ENCODE assay signal across 1 cellular context in genomic region chr3:4582634-4583033, GRCh38.
TF ChIP-seq lines count a peak whose summit lies in the region.

No MANE protein-coding gene starts in this region.

TF ChIP-seq in SK-N-SH treated with all-trans-retinoic acid at 6 μM for 48 hours, 23 proteins besides CTCF, POLR2A, EP300 and RAD21 (continued from another document):
- TF ChIP-seq, protein P1, sequence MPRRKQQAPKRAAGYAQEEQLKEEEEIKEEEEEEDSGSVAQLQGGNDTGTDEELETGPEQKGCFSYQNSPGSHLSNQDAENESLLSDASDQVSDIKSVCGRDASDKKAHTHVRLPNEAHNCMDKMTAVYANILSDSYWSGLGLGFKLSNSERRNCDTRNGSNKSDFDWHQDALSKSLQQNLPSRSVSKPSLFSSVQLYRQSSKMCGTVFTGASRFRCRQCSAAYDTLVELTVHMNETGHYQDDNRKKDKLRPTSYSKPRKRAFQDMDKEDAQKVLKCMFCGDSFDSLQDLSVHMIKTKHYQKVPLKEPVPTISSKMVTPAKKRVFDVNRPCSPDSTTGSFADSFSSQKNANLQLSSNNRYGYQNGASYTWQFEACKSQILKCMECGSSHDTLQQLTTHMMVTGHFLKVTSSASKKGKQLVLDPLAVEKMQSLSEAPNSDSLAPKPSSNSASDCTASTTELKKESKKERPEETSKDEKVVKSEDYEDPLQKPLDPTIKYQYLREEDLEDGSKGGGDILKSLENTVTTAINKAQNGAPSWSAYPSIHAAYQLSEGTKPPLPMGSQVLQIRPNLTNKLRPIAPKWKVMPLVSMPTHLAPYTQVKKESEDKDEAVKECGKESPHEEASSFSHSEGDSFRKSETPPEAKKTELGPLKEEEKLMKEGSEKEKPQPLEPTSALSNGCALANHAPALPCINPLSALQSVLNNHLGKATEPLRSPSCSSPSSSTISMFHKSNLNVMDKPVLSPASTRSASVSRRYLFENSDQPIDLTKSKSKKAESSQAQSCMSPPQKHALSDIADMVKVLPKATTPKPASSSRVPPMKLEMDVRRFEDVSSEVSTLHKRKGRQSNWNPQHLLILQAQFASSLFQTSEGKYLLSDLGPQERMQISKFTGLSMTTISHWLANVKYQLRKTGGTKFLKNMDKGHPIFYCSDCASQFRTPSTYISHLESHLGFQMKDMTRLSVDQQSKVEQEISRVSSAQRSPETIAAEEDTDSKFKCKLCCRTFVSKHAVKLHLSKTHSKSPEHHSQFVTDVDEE (CRISPR knock-in tag; IDR thresholded peaks at IDR 0.05): no peak
- TF ChIP-seq, protein P2, sequence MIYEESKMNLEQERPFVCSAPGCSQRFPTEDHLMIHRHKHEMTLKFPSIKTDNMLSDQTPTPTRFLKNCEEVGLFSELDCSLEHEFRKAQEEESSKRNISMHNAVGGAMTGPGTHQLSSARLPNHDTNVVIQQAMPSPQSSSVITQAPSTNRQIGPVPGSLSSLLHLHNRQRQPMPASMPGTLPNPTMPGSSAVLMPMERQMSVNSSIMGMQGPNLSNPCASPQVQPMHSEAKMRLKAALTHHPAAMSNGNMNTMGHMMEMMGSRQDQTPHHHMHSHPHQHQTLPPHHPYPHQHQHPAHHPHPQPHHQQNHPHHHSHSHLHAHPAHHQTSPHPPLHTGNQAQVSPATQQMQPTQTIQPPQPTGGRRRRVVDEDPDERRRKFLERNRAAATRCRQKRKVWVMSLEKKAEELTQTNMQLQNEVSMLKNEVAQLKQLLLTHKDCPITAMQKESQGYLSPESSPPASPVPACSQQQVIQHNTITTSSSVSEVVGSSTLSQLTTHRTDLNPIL (CRISPR knock-in tag; IDR thresholded peaks at IDR 0.05; ENCODE audit: low read depth): no peak
- TF ChIP-seq BACH2 (CRISPR knock-in tag; IDR thresholded peaks at IDR 0.05; ENCODE audit: borderline replicate concordance): no peak
- no peak for TF ChIP-seq RARB (CRISPR knock-in tag; IDR thresholded peaks at IDR 0.05)
- TF ChIP-seq ZNF565 (CRISPR knock-in tag; conservative IDR thresholded peaks at IDR 0.05; ENCODE audit: low read depth): no peak
- no peak for TF ChIP-seq ISL1 (CRISPR knock-in tag; IDR thresholded peaks at IDR 0.05)
- no peak for TF ChIP-seq ESRRG (CRISPR knock-in tag; IDR thresholded peaks at IDR 0.05)
- no peak for TF ChIP-seq SNAI2 (CRISPR knock-in tag; IDR thresholded peaks at IDR 0.05)
- TF ChIP-seq ZFP30 (CRISPR knock-in tag; IDR thresholded peaks at IDR 0.05): no peak
- TF ChIP-seq ZNF70 (CRISPR knock-in tag; IDR thresholded peaks at IDR 0.05): no peak
- TF ChIP-seq ZFP3 (CRISPR knock-in tag; IDR thresholded peaks at IDR 0.05): no peak
- TF ChIP-seq GLIS3 (CRISPR knock-in tag; IDR thresholded peaks at IDR 0.05): no peak
- no peak for TF ChIP-seq PPARA (CRISPR knock-in tag; IDR thresholded peaks at IDR 0.05; ENCODE audit: borderline replicate concordance)
- TF ChIP-seq OSR1 (CRISPR knock-in tag; IDR thresholded peaks at IDR 0.05): no peak
- no peak for TF ChIP-seq CSDC2 (CRISPR knock-in tag; IDR thresholded peaks at IDR 0.05)
- no peak for TF ChIP-seq POU6F1 (CRISPR knock-in tag; IDR thresholded peaks at IDR 0.05; ENCODE audit: borderline replicate concordance, low read depth)
- TF ChIP-seq, protein P3, sequence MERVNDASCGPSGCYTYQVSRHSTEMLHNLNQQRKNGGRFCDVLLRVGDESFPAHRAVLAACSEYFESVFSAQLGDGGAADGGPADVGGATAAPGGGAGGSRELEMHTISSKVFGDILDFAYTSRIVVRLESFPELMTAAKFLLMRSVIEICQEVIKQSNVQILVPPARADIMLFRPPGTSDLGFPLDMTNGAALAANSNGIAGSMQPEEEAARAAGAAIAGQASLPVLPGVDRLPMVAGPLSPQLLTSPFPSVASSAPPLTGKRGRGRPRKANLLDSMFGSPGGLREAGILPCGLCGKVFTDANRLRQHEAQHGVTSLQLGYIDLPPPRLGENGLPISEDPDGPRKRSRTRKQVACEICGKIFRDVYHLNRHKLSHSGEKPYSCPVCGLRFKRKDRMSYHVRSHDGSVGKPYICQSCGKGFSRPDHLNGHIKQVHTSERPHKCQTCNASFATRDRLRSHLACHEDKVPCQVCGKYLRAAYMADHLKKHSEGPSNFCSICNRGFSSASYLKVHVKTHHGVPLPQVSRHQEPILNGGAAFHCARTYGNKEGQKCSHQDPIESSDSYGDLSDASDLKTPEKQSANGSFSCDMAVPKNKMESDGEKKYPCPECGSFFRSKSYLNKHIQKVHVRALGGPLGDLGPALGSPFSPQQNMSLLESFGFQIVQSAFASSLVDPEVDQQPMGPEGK (CRISPR knock-in tag; IDR thresholded peaks at IDR 0.05; ENCODE audit: borderline replicate concordance): no peak
- no peak for TF ChIP-seq ZC3H10 (CRISPR knock-in tag; IDR thresholded peaks at IDR 0.05)
